In genomic region chr1:167821969-167822685, GRCh38 we compare ENCODE assay signal across 19 cellular contexts.
DNase-seq lines count a peak whose midpoint lies in the region; ATAC-seq and TF ChIP-seq lines count a peak whose summit lies in the region.
"Had no signal": no experiment of that assay in that cellular context is flagged by ENCODE, and none has a peak within 500 bp of the region (broad histone marks: within the 10 kb centered on the region; RNA-seq: fewer than 3 reads in every experiment).

No MANE protein-coding gene starts in this region.

- H3K27me3 Mint-ChIP-seq in T-helper 17 cell (no peaks in the 10 kb centered on the region), GM23338 (ENCODE audit: insufficient read depth, low read depth, poor library complexity) (peaks cover 6% of the 10 kb centered on the region)

- H3K27ac ChIP-seq in left lung (no peak overlapping the region), right cardiac atrium (ENCODE audit: low read length) (no peak overlapping the region), GM23338 (ENCODE audit: low read depth) (no peak overlapping the region)
- H3K27ac ChIP-seq: BLaER1, heart left ventricle, thoracic aorta had no signal

- ATAC-seq in T-helper 17 cell: peak; percentile 40
- peak; percentile 32 for ATAC-seq in left lung
- ATAC-seq in right cardiac atrium: no peak
- no peak for ATAC-seq in HG03442 (IDR thresholded peaks at IDR 0.05; ENCODE audit: unreplicated experiment)
- ATAC-seq in GM23338: no peak
- ATAC-seq: heart left ventricle had no signal

- intact Hi-C loops in left lung (cut with DNase I): no loop called here
- intact Hi-C loops in right cardiac atrium (cut with DNase I): no loop called here

- H3K4me3 ChIP-seq in left lung: no peak overlapping the region
- H3K4me3 ChIP-seq in right cardiac atrium (ENCODE audit: low read length): no peak overlapping the region
- no peak overlapping the region for H3K4me3 ChIP-seq in GM23338
- H3K4me3 ChIP-seq: BLaER1, breast epithelium, dorsolateral prefrontal cortex, heart left ventricle, MG63, thoracic aorta had no signal

- H4K20me1 ChIP-seq in GM23338 (replicated peaks; ENCODE audit: insufficient read depth): no peaks in the 10 kb centered on the region
- H4K20me1 ChIP-seq: BLaER1 had no signal

- H3F3A ChIP-seq in GM23338 (replicated peaks; ENCODE audit: low read depth): no peaks in the 10 kb centered on the region

- H3K36me3 Mint-ChIP-seq in T-helper 17 cell (ENCODE audit: low read depth) (peaks cover 3% of the 10 kb centered on the region), GM23338 (ENCODE audit: low read depth) (peaks cover 4% of the 10 kb centered on the region; the same call in 1 of the 3 replicates)

- H3K27me3 ChIP-seq in left lung (no peaks in the 10 kb centered on the region), right cardiac atrium (ENCODE audit: control insufficient read depth, insufficient read depth) (no peaks in the 10 kb centered on the region), GM23338 (ENCODE audit: insufficient read depth) (no peaks in the 10 kb centered on the region)
- H3K27me3 ChIP-seq: BLaER1, breast epithelium, dorsolateral prefrontal cortex, heart left ventricle, MG63 had no signal

- 85% methylated on average over 4 of the region's 4 CpGs for WGBS in right cardiac atrium

- H3K9me2 ChIP-seq in GM23338 (ENCODE audit: insufficient read depth): no peaks in the 10 kb centered on the region

- H3K79me2 ChIP-seq in GM23338 (replicated peaks; ENCODE audit: insufficient read depth): no peaks in the 10 kb centered on the region

- TF ChIP-seq CTCF in left lung (IDR thresholded peaks at IDR 0.05): no peak
- no peak for TF ChIP-seq CTCF in GM23338 (conservative IDR thresholded peaks at IDR 0.05; ENCODE audit: low read depth in 2 of 2)

- H3K4me1 Mint-ChIP-seq in T-helper 17 cell (peaks cover 10% of the 10 kb centered on the region), GM23338 (peaks cover 24% of the 10 kb centered on the region)

- DNase-seq in AG08395 (ENCODE audit: low spot score): peak; percentile 24
- peak; percentile 62 for DNase-seq in EH (ENCODE audit: low read depth)
- DNase-seq in T-helper 17 cell: no peak
- DNase-seq in left lung: no peak
- DNase-seq in hippocampal formation (lab: John Stamatoyannopoulos, UW): no peak
- no peak for DNase-seq in right cardiac atrium
- DNase-seq in GM23338 (ENCODE audit: low spot score): no peak
- DNase-seq: activated CD4-positive, alpha-beta T cell treated with anti-CD3 and anti-CD28 coated beads, Interleukin-2, amount 10 ng/mL, durations not matched to agents 7 days and 5 days; dorsolateral prefrontal cortex; heart left ventricle; MG63; NCI-H1694 treated with DMSO at 0.1 percent for 48 hours; NCI-H510A treated with DMSO at 0.1 percent for 48 hours; stimulated activated CD4-positive, alpha-beta T cell treated with anti-CD3 and anti-CD28 coated beads, Interleukin-4, amount 100 ng/mL, for 24 hours had no signal

- H2AFZ ChIP-seq in GM23338: no peak overlapping the region

- H3K9me3 Mint-ChIP-seq in GM23338: 0 out of 3 replicates have a peak, but pooled peaks cover 4% of the 10 kb centered on the region
- H3K9me3 Mint-ChIP-seq: activated CD4-positive, alpha-beta T cell treated with anti-CD3 and anti-CD28 coated beads, Interleukin-2, amount 10 ng/mL, durations not matched to agents 7 days and 5 days had no signal

- H3K9me3 ChIP-seq in T-helper 17 cell (ENCODE audit: control insufficient read depth, low read length, poor library complexity, severe bottlenecking): no peaks in the 10 kb centered on the region
- H3K9me3 ChIP-seq in left lung: no peaks in the 10 kb centered on the region
- H3K9me3 ChIP-seq in right cardiac atrium (ENCODE audit: control insufficient read depth, low read length): no peaks in the 10 kb centered on the region
- H3K9me3 ChIP-seq: breast epithelium, heart left ventricle, MG63, thoracic aorta had no signal

- peaks cover 5 to 12% of the 10 kb centered on the region in 2 donors for H3K4me1 ChIP-seq in left lung
- H3K4me1 ChIP-seq in right cardiac atrium (ENCODE audit: control insufficient read depth, insufficient read depth, low read length): peaks cover 2% of the 10 kb centered on the region
- H3K4me1 ChIP-seq in GM23338 (ENCODE audit: insufficient read depth): peaks cover 22% of the 10 kb centered on the region
- H3K4me1 ChIP-seq: BLaER1, breast epithelium had no signal

- no peak overlapping the region for H3K27ac Mint-ChIP-seq in T-helper 17 cell
- no peak overlapping the region for H3K27ac Mint-ChIP-seq in GM23338
- H3K27ac Mint-ChIP-seq: activated CD4-positive, alpha-beta T cell treated with anti-CD3 and anti-CD28 coated beads, Interleukin-2, amount 10 ng/mL, durations not matched to agents 7 days and 5 days; activated naive CD8-positive, alpha-beta T cell had no signal

- H3K36me3 ChIP-seq in left lung (no peaks in the 10 kb centered on the region), GM23338 (ENCODE audit: insufficient read depth) (no peaks in the 10 kb centered on the region)
- H3K36me3 ChIP-seq: BLaER1, breast epithelium, heart left ventricle, MG63, thoracic aorta had no signal

- no peak overlapping the region; the same call in 1 of the 2 replicates for H3K4me2 ChIP-seq in GM23338
- H3K4me2 ChIP-seq: BLaER1 had no signal

- H3K4me3 Mint-ChIP-seq in T-helper 17 cell (no peak overlapping the region), GM23338 (no peak overlapping the region)
- H3K4me3 Mint-ChIP-seq: activated CD4-positive, alpha-beta T cell treated with anti-CD3 and anti-CD28 coated beads, Interleukin-2, amount 10 ng/mL, durations not matched to agents 7 days and 5 days; activated naive CD8-positive, alpha-beta T cell had no signal

TF ChIP-seq in GM23338, 12 proteins besides CTCF, POLR2A, EP300 and RAD21 (continues in another document):
- TF ChIP-seq ZNF331 (CRISPR knock-in tag; IDR thresholded peaks at IDR 0.05; ENCODE audit: low read depth) (no peak), CREB1 (CRISPR knock-in tag; IDR thresholded peaks at IDR 0.05; ENCODE audit: low read depth) (no peak), POLR2AphosphoS5 (IDR thresholded peaks at IDR 0.05; ENCODE audit: low read depth) (no peak), ZNF114 (CRISPR knock-in tag; IDR thresholded peaks at IDR 0.05) (no peak), JUNB (IDR thresholded peaks at IDR 0.05; ENCODE audit: unreplicated experiment) (no peak)
- TF ChIP-seq, protein P1, sequence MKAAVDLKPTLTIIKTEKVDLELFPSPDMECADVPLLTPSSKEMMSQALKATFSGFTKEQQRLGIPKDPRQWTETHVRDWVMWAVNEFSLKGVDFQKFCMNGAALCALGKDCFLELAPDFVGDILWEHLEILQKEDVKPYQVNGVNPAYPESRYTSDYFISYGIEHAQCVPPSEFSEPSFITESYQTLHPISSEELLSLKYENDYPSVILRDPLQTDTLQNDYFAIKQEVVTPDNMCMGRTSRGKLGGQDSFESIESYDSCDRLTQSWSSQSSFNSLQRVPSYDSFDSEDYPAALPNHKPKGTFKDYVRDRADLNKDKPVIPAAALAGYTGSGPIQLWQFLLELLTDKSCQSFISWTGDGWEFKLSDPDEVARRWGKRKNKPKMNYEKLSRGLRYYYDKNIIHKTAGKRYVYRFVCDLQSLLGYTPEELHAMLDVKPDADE (IDR thresholded peaks at IDR 0.05): no peak

Comparison
In these comparisons a context has a peak if more than half of its experiments do, and no peak if none do; other contexts are left out.
1. DNase-seq: peak in AG08395 (single experiment) and EH (single experiment); none in T-helper 17 cell (0 of 3), left lung (0 of 2), hippocampal formation (0 of 2), right cardiac atrium (0 of 3) and GM23338 (single experiment).
2. ATAC-seq: peak in T-helper 17 cell (single experiment) and left lung (single experiment); none in right cardiac atrium (0 of 2), HG03442 (single experiment) and GM23338 (single experiment).